In the genomic region with DNA sequence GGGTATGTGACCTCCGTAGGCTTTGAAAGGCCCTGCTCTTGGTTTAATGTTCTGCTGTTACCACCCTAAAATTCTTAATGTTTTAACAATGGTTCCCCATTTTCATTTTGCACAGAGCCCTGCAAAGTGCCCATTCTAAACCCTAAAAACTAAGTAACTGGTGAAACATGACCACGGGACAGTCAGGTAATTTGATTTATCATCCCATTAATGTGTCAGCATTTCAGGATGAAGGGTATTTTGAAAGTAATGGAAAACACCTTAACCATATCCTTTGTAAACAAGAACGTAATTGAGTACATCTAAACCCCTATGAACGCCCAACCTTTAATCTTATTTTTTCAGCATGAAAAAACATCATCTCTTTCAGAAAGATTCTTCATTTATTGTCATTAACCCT, we compare ENCODE assay signal across 22 cellular contexts. TPM values are rescaled to one million over a fixed set of nuclear protein-coding genes. Genes with fewer than 3 reads are reported as not detected.
A peak's percentile ranks its signal among the peaks of the same experiment; 100 is the strongest.
DNase-seq lines count a peak whose midpoint lies in the region; ATAC-seq and TF ChIP-seq lines count a peak whose summit lies in the region.
"Had no signal": no experiment of that assay in that cellular context is flagged by ENCODE, and none has a peak within 500 bp of the region (broad histone marks: within the 10 kb centered on the region; RNA-seq: fewer than 3 reads in every experiment).

No MANE protein-coding gene starts in this region.

- 74 to 79% methylated on average over 3 to 4 of the region's 4 CpGs for WGBS in gastroesophageal sphincter (ENCODE audit: low coverage in 1 of 2), 2 donors

- no peak overlapping the region for H3K9ac ChIP-seq in rectal smooth muscle tissue (ENCODE audit: low read length)
- H3K9ac ChIP-seq: BLaER1, neural progenitor cell had no signal

- peak; percentile 74 for DNase-seq in DMS79 (lab: John Stamatoyannopoulos, UW)
- no peak for DNase-seq in RWPE1 (ENCODE audit: low spot score)
- no peak for DNase-seq in NCI-H1417 (lab: John Stamatoyannopoulos, UW)
- DNase-seq in mucosa of gallbladder (ENCODE audit: low spot score) = no peak
- DNase-seq in stimulated activated CD4-positive, alpha-beta T cell treated with anti-CD3 and anti-CD28 coated beads, Interleukin-15, amount 100 ng/mL, for 24 hours = no peak
- no peak for DNase-seq in activated CD4-positive, CD25-positive, alpha-beta regulatory T cell (lab: John Stamatoyannopoulos, UW)
- DNase-seq: activated CD4-positive, CD25-positive, alpha-beta regulatory T cell treated with anti-CD3 and anti-CD28 coated beads, Interleukin-2, amount 50 U/mL, for 72 hours; activated CD8-positive, alpha-beta T cell treated with anti-CD3 and anti-CD28 coated beads for 36 hours; activated effector memory CD4-positive, alpha-beta T cell treated with anti-CD3 and anti-CD28 coated beads, Interleukin-2, amount 50 U/mL, for 16 hours; activated naive CD8-positive, alpha-beta T cell treated with anti-CD3 and anti-CD28 coated beads, Interleukin-2, amount 10 ng/mL, durations not matched to agents 7 days and 5 days; H9; NCI-H1092 treated with DMSO at 0.1 percent for 48 hours; NCI-H2081; NCI-H345; OCI-M1; T-cell had no signal

- POLR2A ChIA-PET in RWPE1 (lab: Yijun Ruan, JAX; ENCODE audit: low non-redundant PET) = no interaction called here

- no peak for ATAC-seq in gastroesophageal sphincter
- ATAC-seq: activated CD8-positive, alpha-beta T cell treated with anti-CD3 and anti-CD28 coated beads for 36 hours; T-cell had no signal

- TF ChIP-seq EP300 in gastroesophageal sphincter (IDR thresholded peaks at IDR 0.05) = no peak

- H3K36me3 ChIP-seq in gastroesophageal sphincter = no peaks in the 10 kb centered on the region
- H3K36me3 ChIP-seq in rectal smooth muscle tissue (ENCODE audit: control insufficient read depth, insufficient read depth, low read length) = no peaks in the 10 kb centered on the region
- H3K36me3 ChIP-seq: BLaER1, neural progenitor cell, vagina had no signal

- H3K4me3 ChIP-seq in gastroesophageal sphincter (no peak overlapping the region), rectal smooth muscle tissue (ENCODE audit: low read length) (no peak overlapping the region)
- H3K4me3 ChIP-seq: BLaER1, neural progenitor cell, vagina had no signal

- H3K9me3 ChIP-seq in gastroesophageal sphincter = no peaks in the 10 kb centered on the region
- H3K9me3 ChIP-seq: BLaER1, vagina had no signal

- H3K27me3 ChIP-seq in gastroesophageal sphincter = no peaks in the 10 kb centered on the region
- H3K27me3 ChIP-seq in rectal smooth muscle tissue (ENCODE audit: control insufficient read depth, insufficient read depth, low read length) = no peaks in the 10 kb centered on the region
- H3K27me3 ChIP-seq: BLaER1, foreskin keratinocyte, neural progenitor cell, vagina had no signal

- H3K27ac ChIP-seq in RWPE1 (peak overlapping the region; percentile 44; the same call in 1 of the 2 replicates), gastroesophageal sphincter (peak overlapping the region; percentile 44 to 66 (median 54)), rectal smooth muscle tissue (ENCODE audit: low read depth, low read length) (peak overlapping the region; percentile 38)
- H3K27ac ChIP-seq: BLaER1, foreskin keratinocyte, neural progenitor cell, vagina had no signal

- no peak for TF ChIP-seq POLR2A in gastroesophageal sphincter (IDR thresholded peaks at IDR 0.05)

- CTCF ChIA-PET in RWPE1 (lab: Yijun Ruan, JAX) = interaction anchor here (0.6 kb wide), 1 partner anchor 56 kb away, joined by 5 read pairs; no protein-coding TSS in a partner anchor

- peaks cover 14 to 62% (median 15%) of the 10 kb centered on the region in 3 donors for H3K4me1 ChIP-seq in gastroesophageal sphincter
- H3K4me1 ChIP-seq in rectal smooth muscle tissue (ENCODE audit: control insufficient read depth, insufficient read depth, low read length) = peaks cover 19% of the 10 kb centered on the region
- H3K4me1 ChIP-seq: BLaER1, neural progenitor cell had no signal

- TF ChIP-seq CTCF in RWPE1 (conservative IDR thresholded peaks at IDR 0.05; ENCODE audit: low read depth) (no peak), gastroesophageal sphincter (IDR thresholded peaks at IDR 0.05) (no peak)

RNA-seq across cellular contexts. Expression of gene SCHIP1, which starts 15.9 kb away (rescaled TPM):
- total RNA-seq in gastroesophageal sphincter = 10 to 100 TPM; 19.6 to 47.1 (median 30.2) TPM
- 5.0 TPM for total RNA-seq in mucosa of gallbladder
- total RNA-seq: activated CD8-positive, alpha-beta T cell treated with anti-CD3 and anti-CD28 coated beads for 36 hours; activated naive CD8-positive, alpha-beta T cell treated with anti-CD3 and anti-CD28 coated beads, Interleukin-2, amount 10 ng/mL, durations not matched to agents 7 days and 5 days had no signal
